Comparison of ENCODE assay signal across 22 cellular contexts in genomic region chr1:159652506-159652905, GRCh38.
"Had no signal": no experiment of that assay in that cellular context is flagged by ENCODE, and none has a peak within 500 bp of the region (broad histone marks: within the 10 kb centered on the region; RNA-seq: fewer than 3 reads in every experiment).

No MANE protein-coding gene starts in this region.

- H3K9me3 ChIP-seq: esophagus squamous epithelium, neutrophil, sigmoid colon, spleen, thoracic aorta, upper lobe of left lung had no signal

- H3K36me3 Mint-ChIP-seq: mesothelial cell of epicardium; natural killer cell treated with Interleukin-12 subunit alpha and Interleukin-12 subunit beta and Interleukin-15 and Interleukin-18, amount 100 ng/mL, for 72 hours; stimulated activated naive B cell treated with anti-CD40 and anti-IgM and Interleukin-4, amounts not matched to agents 10 μg/mL and 1 μg/mL and 100 μg/mL, for 72 hours had no signal

- H3K4me1 Mint-ChIP-seq: mesothelial cell of epicardium; stimulated activated naive B cell treated with anti-CD40 and anti-IgM and Interleukin-4, amounts not matched to agents 10 μg/mL and 1 μg/mL and 100 μg/mL, for 72 hours had no signal

- H3K4me3 Mint-ChIP-seq: activated naive CD4-positive, alpha-beta T cell treated with anti-CD3 and anti-CD28 coated beads for 36 hours; activated T-cell treated with anti-CD3 and anti-CD28 coated beads, Interleukin-2, amount 50 U/mL, for 4 hours; mesothelial cell of epicardium; natural killer cell treated with Interleukin-12 subunit alpha and Interleukin-12 subunit beta and Interleukin-15 and Interleukin-18, amount 100 ng/mL, for 72 hours; stimulated activated naive B cell treated with anti-CD40 and anti-IgM and Interleukin-4, amounts not matched to agents 10 μg/mL and 1 μg/mL and 100 μg/mL, for 72 hours had no signal

- ATAC-seq: activated T-cell treated with anti-CD3 and anti-CD28 coated beads, Interleukin-2, amount 50 U/mL, for 4 hours; left lobe of liver; natural killer cell treated with Interleukin-12 subunit alpha and Interleukin-12 subunit beta and Interleukin-15 and Interleukin-18, amount 100 ng/mL, for 72 hours; stimulated activated naive B cell treated with anti-CD40 and anti-IgM and Interleukin-4, amounts not matched to agents 10 μg/mL and 1 μg/mL and 100 μg/mL, for 72 hours had no signal

- H3K27me3 ChIP-seq: esophagus squamous epithelium, neutrophil, sigmoid colon, spleen, upper lobe of left lung had no signal

- H3K4me3 ChIP-seq: esophagus squamous epithelium, lung, sigmoid colon, spleen, thoracic aorta, upper lobe of left lung had no signal

- H3K27ac Mint-ChIP-seq: activated naive CD4-positive, alpha-beta T cell treated with anti-CD3 and anti-CD28 coated beads for 36 hours; mesothelial cell of epicardium; natural killer cell treated with Interleukin-12 subunit alpha and Interleukin-12 subunit beta and Interleukin-15 and Interleukin-18, amount 100 ng/mL, for 72 hours; stimulated activated naive B cell treated with anti-CD40 and anti-IgM and Interleukin-4, amounts not matched to agents 10 μg/mL and 1 μg/mL and 100 μg/mL, for 72 hours had no signal

- H3K9me3 Mint-ChIP-seq: activated naive CD4-positive, alpha-beta T cell treated with anti-CD3 and anti-CD28 coated beads for 36 hours; activated T-cell treated with anti-CD3 and anti-CD28 coated beads, Interleukin-2, amount 50 U/mL, for 4 hours; natural killer cell treated with Interleukin-12 subunit alpha and Interleukin-12 subunit beta and Interleukin-15 and Interleukin-18, amount 100 ng/mL, for 72 hours; stimulated activated naive B cell treated with anti-CD40 and anti-IgM and Interleukin-4, amounts not matched to agents 10 μg/mL and 1 μg/mL and 100 μg/mL, for 72 hours had no signal

- H3K36me3 ChIP-seq: esophagus squamous epithelium, neutrophil, sigmoid colon, spleen, thoracic aorta, upper lobe of left lung had no signal

- DNase-seq: activated CD4-positive, alpha-beta T cell treated with anti-CD3 and anti-CD28 coated beads, Interleukin-2, amount 50 U/mL, for 1 hour; activated CD8-positive, alpha-beta memory T cell treated with anti-CD3 and anti-CD28 coated beads, Interleukin-2, amount 50 U/mL, for 4 hours; activated naive CD4-positive, alpha-beta T cell treated with anti-CD3 and anti-CD28 coated beads for 36 hours; activated T-cell treated with anti-CD3 and anti-CD28 coated beads, Interleukin-2, amount 50 U/mL, for 4 hours; aorta; effector memory CD4-positive, alpha-beta T cell; esophagus squamous epithelium; foreskin melanocyte; glutamatergic neuron; hypothalamus; posterior cingulate gyrus; sigmoid colon; spleen; stimulated activated naive B cell treated with anti-CD40 and anti-IgM and Interleukin-4, amounts not matched to agents 10 μg/mL and 1 μg/mL and 100 μg/mL, for 72 hours; T1000; upper lobe of left lung had no signal

- H3K4me1 ChIP-seq: esophagus squamous epithelium, sigmoid colon, spleen had no signal

- H3K27ac ChIP-seq: esophagus squamous epithelium, neutrophil, sigmoid colon, spleen, thoracic aorta, upper lobe of left lung had no signal
